10 cellular contexts compared by ENCODE assay signal in genomic region chr10:69789164-69789576, GRCh38. TPM values are rescaled to one million over a fixed set of nuclear protein-coding genes. Genes with fewer than 3 reads are reported as not detected.
DNase-seq lines count a peak whose midpoint lies in the region; ATAC-seq, FAIRE-seq and TF ChIP-seq lines count a peak whose summit lies in the region.
"Had no signal": no experiment of that assay in that cellular context is flagged by ENCODE, and none has a peak within 500 bp of the region (broad histone marks: within the 10 kb centered on the region; RNA-seq: fewer than 3 reads in every experiment).

No MANE protein-coding gene starts in this region.

- H3K36me3 Mint-ChIP-seq in naive thymus-derived CD8-positive, alpha-beta T cell: no peaks in the 10 kb centered on the region

- no peak overlapping the region for H3K27ac Mint-ChIP-seq in naive thymus-derived CD8-positive, alpha-beta T cell
- H3K27ac Mint-ChIP-seq: CD4-positive, alpha-beta T cell had no signal

- WGBS in heart left ventricle, 4 donors: 61 to 69% (median 64%) methylated on average over 4 of the region's 4 CpGs
- WGBS in adrenal gland, 4 donors: 52 to 79% (median 62%) methylated on average over 3 to 4 of the region's 4 CpGs
- WGBS in ovary, 3 donors: 39 to 46% (median 43%) methylated on average over 4 of the region's 4 CpGs

- H3K27ac ChIP-seq in heart left ventricle: no peak overlapping the region
- H3K27ac ChIP-seq in adrenal gland: no peak overlapping the region
- H3K27ac ChIP-seq in upper lobe of right lung: no peak overlapping the region
- no peak overlapping the region for H3K27ac ChIP-seq in ovary

- ATAC-seq in heart left ventricle (no peak), left ventricle myocardium superior (no peak), upper lobe of right lung (peak; percentile 46)
- no peak for ATAC-seq in naive thymus-derived CD8-positive, alpha-beta T cell

- no peak for TF ChIP-seq EP300 in ovary (IDR thresholded peaks at IDR 0.05)

- H3K4me3 ChIP-seq in heart left ventricle (no peak overlapping the region), adrenal gland (no peak overlapping the region), kidney epithelial cell (ENCODE audit: low read depth, low read length) (no peak overlapping the region), upper lobe of right lung (no peak overlapping the region), ovary (no peak overlapping the region)

- H3K36me3 ChIP-seq in heart left ventricle: no peaks in the 10 kb centered on the region
- no peaks in the 10 kb centered on the region for H3K36me3 ChIP-seq in adrenal gland (replicated peaks in 1 of 2)
- H3K36me3 ChIP-seq in kidney epithelial cell (ENCODE audit: control insufficient read depth, insufficient read depth, low read length): no peaks in the 10 kb centered on the region
- H3K36me3 ChIP-seq in upper lobe of right lung: no peaks in the 10 kb centered on the region
- H3K36me3 ChIP-seq in ovary: no peaks in the 10 kb centered on the region

- H3K4me1 Mint-ChIP-seq in naive thymus-derived CD8-positive, alpha-beta T cell: no peaks in the 10 kb centered on the region

- H3K4me3 Mint-ChIP-seq in naive thymus-derived CD8-positive, alpha-beta T cell: no peak overlapping the region
- H3K4me3 Mint-ChIP-seq: CD4-positive, alpha-beta T cell had no signal

- H3K4me1 ChIP-seq in heart left ventricle (no peaks in the 10 kb centered on the region), adrenal gland (replicated peaks in 1 of 2) (no peaks in the 10 kb centered on the region), upper lobe of right lung (no peaks in the 10 kb centered on the region), ovary (ENCODE audit: insufficient read depth) (no peaks in the 10 kb centered on the region)

- intact Hi-C loops in heart left ventricle (cut with DNase I): loop anchor here in 2 of 10 donors (5.0 kb wide), 1 partner anchor 123 kb away; no protein-coding TSS in a partner anchor
- intact Hi-C loops in left ventricle myocardium superior (cut with micrococcal nuclease): no loop called here
- intact Hi-C loops in adrenal gland (cut with DNase I): no loop called here
- intact Hi-C loops in upper lobe of right lung (cut with DNase I): no loop called here
- intact Hi-C loops in ovary (cut with DNase I): loop anchor here in 1 of 4 donors (10.0 kb wide), 1 partner anchor 126 kb away; no protein-coding TSS in a partner anchor

- TF ChIP-seq CTCF in heart left ventricle (IDR thresholded peaks at IDR 0.05) (peak; percentile 17 to 66 (median 53)), adrenal gland (IDR thresholded peaks at IDR 0.05) (peak; percentile 6 to 43 (median 33)), kidney epithelial cell (IDR thresholded peaks at IDR 0.05; ENCODE audit: insufficient read depth, low read length, poor library complexity, severe bottlenecking) (peak; percentile 62), upper lobe of right lung (IDR thresholded peaks at IDR 0.05) (peak; percentile 61), ovary (IDR thresholded peaks at IDR 0.05) (no peak)

- peaks cover 4 to 21% (median 7%) of the 10 kb centered on the region in 5 donors for H3K27me3 Mint-ChIP-seq in naive thymus-derived CD8-positive, alpha-beta T cell

- FAIRE-seq in GM12891 (lab: Jason Lieb, UNC): no peak

- H3K9me3 Mint-ChIP-seq in naive thymus-derived CD8-positive, alpha-beta T cell: peaks cover 0 to 4% (median 0%) of the 10 kb centered on the region in 9 donors
- H3K9me3 Mint-ChIP-seq: CD4-positive, alpha-beta T cell had no signal

- POLR2A ChIA-PET in naive thymus-derived CD8-positive, alpha-beta T cell (lab: Charles Lee): no interaction called here

- H3K27me3 ChIP-seq in heart left ventricle (peaks cover 0 to 7% (median 0%) of the 10 kb centered on the region in 9 donors), adrenal gland (no peaks in the 10 kb centered on the region), kidney epithelial cell (ENCODE audit: control insufficient read depth, insufficient read depth, low read length) (peaks cover 11% of the 10 kb centered on the region), upper lobe of right lung (no peaks in the 10 kb centered on the region), ovary (no peaks in the 10 kb centered on the region)

- DNase-seq in heart left ventricle (no peak), left ventricle myocardium superior (no peak), adrenal gland (no peak), kidney epithelial cell (ENCODE audit: low read depth) (no peak), upper lobe of right lung (no peak), GM12891 (ENCODE audit: insufficient read length, low spot score) (no peak), ovary (no peak)
- no peak for DNase-seq in naive thymus-derived CD8-positive, alpha-beta T cell
- DNase-seq: CD4-positive, alpha-beta T cell; NCI-H510A treated with DMSO at 0.1 percent for 48 hours had no signal

- TF ChIP-seq POLR2A in heart left ventricle (IDR thresholded peaks at IDR 0.05): no peak
- TF ChIP-seq POLR2A in adrenal gland (IDR thresholded peaks at IDR 0.05): no peak
- no peak for TF ChIP-seq POLR2A in GM12891 (IDR thresholded peaks at IDR 0.05; ENCODE audit: low read depth, low read length)
- TF ChIP-seq POLR2A in ovary (IDR thresholded peaks at IDR 0.05): no peak

- H3K9me3 ChIP-seq in heart left ventricle (peaks cover 0 to 4% (median 0%) of the 10 kb centered on the region in 12 donors), adrenal gland (replicated peaks in 1 of 3) (no peaks in the 10 kb centered on the region), upper lobe of right lung (no peaks in the 10 kb centered on the region), ovary (no peaks in the 10 kb centered on the region)

TF ChIP-seq in GM12891, 5 proteins besides CTCF, POLR2A, EP300 and RAD21:
- TF ChIP-seq POLR2AphosphoS5 (IDR thresholded peaks at IDR 0.05; ENCODE audit: low read depth, low read length) (no peak), TAF1 (IDR thresholded peaks at IDR 0.05; ENCODE audit: low read depth, low read length) (no peak), POU2F2 (IDR thresholded peaks at IDR 0.05; ENCODE audit: low read depth, low read length) (no peak), PAX5 (IDR thresholded peaks at IDR 0.05; ENCODE audit: insufficient read depth, low read length, severe bottlenecking) (no peak), SPI1 (IDR thresholded peaks at IDR 0.05; ENCODE audit: low read depth, low read length) (no peak)

RNA-seq across cellular contexts. Expression of gene COL13A1, which starts 12.5 kb away (rescaled TPM):
- total RNA-seq in heart left ventricle (1 to 10 TPM; 1.0 to 4.0 (median 1.7) TPM), left ventricle myocardium superior (1.0 TPM), adrenal gland (1 to 10 TPM in 6 of 8 donors, under 1 TPM in 2; 0.54 to 4.4 (median 1.7) TPM), kidney epithelial cell (0.41 and 1.7 TPM in 2 replicates), upper lobe of right lung (13.5 TPM), ovary (1 to 10 TPM in 3 of 7 donors, under 1 TPM in 4; 0.48 to 3.1 (median 0.87) TPM)
- polyA plus RNA-seq in heart left ventricle (1 to 10 TPM; 1.2 to 2.0 TPM), adrenal gland (1 to 10 TPM; 1.7 to 7.6 (median 2.3) TPM), ovary (1 to 10 TPM; 1.2 to 1.3 TPM)
- polyA plus RNA-seq in GM12891 (2012; ENCODE audit: low read depth, missing spikeins): 0.03 TPM
- total RNA-seq in naive thymus-derived CD8-positive, alpha-beta T cell: not detected
- polyA plus RNA-seq in naive thymus-derived CD8-positive, alpha-beta T cell: not detected
- total RNA-seq: CD4-positive, alpha-beta T cell had no signal

Comparison
In these comparisons a context has a peak if more than half of its experiments do, and no peak if none do; other contexts are left out.
1. CTCF ChIP-seq: peak in heart left ventricle (12 of 12), adrenal gland (6 of 6), kidney epithelial cell (single experiment) and upper lobe of right lung (single experiment); none in ovary (0 of 3).